Comparison of ENCODE assay signal across 22 cellular contexts in genomic region chr7:55252386-55252785, GRCh38.
"Had no signal": no experiment of that assay in that cellular context is flagged by ENCODE, and none has a peak within 500 bp of the region (broad histone marks: within the 10 kb centered on the region; RNA-seq: fewer than 3 reads in every experiment).

No MANE protein-coding gene starts in this region.

- DNase-seq: activated CD4-positive, alpha-beta T cell treated with anti-CD3 and anti-CD28 coated beads for 48 hours; activated CD4-positive, CD25-positive, alpha-beta regulatory T cell; activated CD8-positive, alpha-beta T cell treated with anti-CD3 and anti-CD28 coated beads for 36 hours; activated naive CD4-positive, alpha-beta T cell treated with anti-CD3 and anti-CD28 coated beads for 36 hours; activated T-cell treated with anti-CD3 and anti-CD28 coated beads, Interleukin-2, amount 50 U/mL, for 4 hours; caudate nucleus; dorsolateral prefrontal cortex; endodermal cell; heart right ventricle; immature natural killer cell; mesenchymal stem cell; naive thymus-derived CD4-positive, alpha-beta T cell; stimulated activated CD4-positive, alpha-beta T cell treated with anti-CD3 and anti-CD28 coated beads, Interleukin-4, amount 100 ng/mL, for 24 hours; stomach; T-cell; upper lobe of left lung had no signal

- H3K27ac ChIP-seq: dorsolateral prefrontal cortex, gastroesophageal sphincter, heart right ventricle, neutrophil, parathyroid adenoma, stomach, upper lobe of left lung had no signal

- H3K4me3 Mint-ChIP-seq: activated CD8-positive, alpha-beta T cell treated with anti-CD3 and anti-CD28 coated beads for 36 hours; activated naive CD4-positive, alpha-beta T cell treated with anti-CD3 and anti-CD28 coated beads for 36 hours; activated T-cell treated with anti-CD3 and anti-CD28 coated beads, Interleukin-2, amount 50 U/mL, for 4 hours; endodermal cell; stimulated activated effector memory CD8-positive, alpha-beta T cell treated with anti-CD3 and anti-CD28 coated beads, Interleukin-12 subunit alpha, Interleukin-12 subunit beta, amount 100 ng/mL, for 72 hours had no signal

- H3K4me3 ChIP-seq: dorsolateral prefrontal cortex, gastroesophageal sphincter, heart right ventricle, stomach, upper lobe of left lung had no signal

- H3K4me1 Mint-ChIP-seq: endodermal cell had no signal

- H3K36me3 ChIP-seq: gastroesophageal sphincter, heart right ventricle, neutrophil, stomach, upper lobe of left lung had no signal

- ATAC-seq: activated CD8-positive, alpha-beta T cell treated with anti-CD3 and anti-CD28 coated beads for 36 hours; activated T-cell treated with anti-CD3 and anti-CD28 coated beads, Interleukin-2, amount 50 U/mL, for 4 hours; gastroesophageal sphincter; heart right ventricle; naive thymus-derived CD4-positive, alpha-beta T cell; sciatic nerve; stimulated activated effector memory CD8-positive, alpha-beta T cell treated with anti-CD3 and anti-CD28 coated beads, Interleukin-12 subunit alpha, Interleukin-12 subunit beta, amount 100 ng/mL, for 72 hours; T-cell had no signal

- H3K36me3 Mint-ChIP-seq: brain; immature natural killer cell; naive thymus-derived CD4-positive, alpha-beta T cell; stimulated activated effector memory CD8-positive, alpha-beta T cell treated with anti-CD3 and anti-CD28 coated beads, Interleukin-12 subunit alpha, Interleukin-12 subunit beta, amount 100 ng/mL, for 72 hours; T-cell had no signal

- H3K9me3 ChIP-seq: gastroesophageal sphincter, heart right ventricle, neutrophil, stomach, upper lobe of left lung had no signal

- H3K9me3 Mint-ChIP-seq: activated CD8-positive, alpha-beta T cell treated with anti-CD3 and anti-CD28 coated beads for 36 hours; activated naive CD4-positive, alpha-beta T cell treated with anti-CD3 and anti-CD28 coated beads for 36 hours; activated T-cell treated with anti-CD3 and anti-CD28 coated beads, Interleukin-2, amount 50 U/mL, for 4 hours; endodermal cell; stimulated activated effector memory CD8-positive, alpha-beta T cell treated with anti-CD3 and anti-CD28 coated beads, Interleukin-12 subunit alpha, Interleukin-12 subunit beta, amount 100 ng/mL, for 72 hours; T-cell had no signal

- H3K27ac Mint-ChIP-seq: activated CD8-positive, alpha-beta T cell treated with anti-CD3 and anti-CD28 coated beads for 36 hours; activated naive CD4-positive, alpha-beta T cell treated with anti-CD3 and anti-CD28 coated beads for 36 hours; brain; endodermal cell; immature natural killer cell; naive thymus-derived CD4-positive, alpha-beta T cell; stimulated activated effector memory CD8-positive, alpha-beta T cell treated with anti-CD3 and anti-CD28 coated beads, Interleukin-12 subunit alpha, Interleukin-12 subunit beta, amount 100 ng/mL, for 72 hours had no signal
